12 cellular contexts compared by ENCODE assay signal in the genomic region with DNA sequence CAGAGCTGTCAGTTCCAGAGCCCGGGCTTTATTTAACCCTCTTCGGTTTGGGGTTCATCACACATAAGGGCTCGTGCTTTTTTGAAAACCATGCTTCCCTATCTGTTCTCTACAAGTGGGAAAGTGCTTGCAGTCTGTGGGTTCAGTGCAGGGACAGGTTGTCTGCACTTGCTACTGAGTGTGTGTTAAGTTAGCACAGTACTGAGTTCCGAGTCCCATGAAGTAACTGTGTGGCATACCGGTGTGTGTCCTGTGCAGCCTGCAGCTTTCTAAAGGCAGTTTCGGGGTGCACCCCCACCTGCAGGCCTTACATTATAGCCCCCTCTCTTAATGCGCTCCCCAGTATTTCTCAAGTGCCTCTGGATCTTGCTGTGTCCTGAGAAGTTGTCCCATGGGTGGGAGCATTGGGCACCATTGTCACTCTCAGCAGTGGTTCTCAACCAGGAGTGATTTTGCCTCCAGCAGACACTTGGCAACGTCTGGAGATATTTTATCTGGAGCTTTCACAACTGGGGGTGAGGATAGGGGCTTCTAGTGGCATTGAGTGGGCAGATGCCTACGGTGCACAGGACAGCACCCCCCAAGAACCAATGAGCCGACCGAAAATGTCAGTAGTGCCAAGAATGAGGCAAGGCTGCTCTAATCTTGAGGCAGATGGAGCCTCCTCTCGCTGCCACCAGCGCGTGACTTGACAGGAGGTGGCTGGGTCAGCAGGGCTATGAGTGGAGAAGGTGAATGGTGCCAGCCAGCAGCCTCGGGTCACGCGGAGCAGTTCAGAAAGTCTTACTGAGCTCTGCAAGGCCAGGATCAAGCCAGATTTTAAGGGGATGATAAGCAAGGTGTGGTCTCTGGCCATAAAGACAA.
DNase-seq lines count a peak whose midpoint lies in the region; ATAC-seq, FAIRE-seq and TF ChIP-seq lines count a peak whose summit lies in the region.
"Had no signal": no experiment of that assay in that cellular context is flagged by ENCODE, and none has a peak within 500 bp of the region (broad histone marks: within the 10 kb centered on the region; RNA-seq: fewer than 3 reads in every experiment).

No MANE protein-coding gene starts in this region.

- no peaks in the 10 kb centered on the region for H3K27me3 Mint-ChIP-seq in stimulated activated memory B cell treated with anti-CD40 and anti-IgM and Interleukin-4, amounts not matched to agents 10 μg/mL and 1 μg/mL and 100 μg/mL, for 72 hours

- no peak overlapping the region for H3K4me3 Mint-ChIP-seq in stimulated activated memory B cell treated with anti-CD40 and anti-IgM and Interleukin-4, amounts not matched to agents 10 μg/mL and 1 μg/mL and 100 μg/mL, for 72 hours

- H3K4me3 ChIP-seq in HEK293 (ENCODE audit: low read depth, low read length) = no peak overlapping the region
- H3K4me3 ChIP-seq in right atrium auricular region = no peak overlapping the region

- CTCF ChIA-PET in HEK293 (lab: Yijun Ruan, JAX) = no interaction called here

- H3K9me3 Mint-ChIP-seq in stimulated activated memory B cell treated with anti-CD40 and anti-IgM and Interleukin-4, amounts not matched to agents 10 μg/mL and 1 μg/mL and 100 μg/mL, for 72 hours = no peaks in the 10 kb centered on the region

- H3K27ac Mint-ChIP-seq in stimulated activated memory B cell treated with anti-CD40 and anti-IgM and Interleukin-4, amounts not matched to agents 10 μg/mL and 1 μg/mL and 100 μg/mL, for 72 hours = peak overlapping the region; percentile 97

- peaks cover 58% of the 10 kb centered on the region for H3K4me1 Mint-ChIP-seq in stimulated activated memory B cell treated with anti-CD40 and anti-IgM and Interleukin-4, amounts not matched to agents 10 μg/mL and 1 μg/mL and 100 μg/mL, for 72 hours

- H3K36me3 Mint-ChIP-seq in stimulated activated memory B cell treated with anti-CD40 and anti-IgM and Interleukin-4, amounts not matched to agents 10 μg/mL and 1 μg/mL and 100 μg/mL, for 72 hours = peaks cover 2% of the 10 kb centered on the region

- peak; percentile 1 for DNase-seq in activated naive CD4-positive, alpha-beta T cell treated with anti-CD3 and anti-CD28 coated beads, Interleukin-2, amount 50 U/mL, for 16 hours
- peak; percentile 68 for DNase-seq in right atrium auricular region (ENCODE audit: low spot score)
- DNase-seq in NCI-H1105 treated with DMSO at 0.1 percent for 48 hours (lab: John Stamatoyannopoulos, UW) = no peak
- no peak for DNase-seq in H54 (ENCODE audit: insufficient read length, low spot score)
- DNase-seq: GF-D8, NCI-H2081 treated with DMSO at 0.1 percent for 48 hours, SW 1271 had no signal

- no peak for TF ChIP-seq CTCF in HEK293 (tag by site-specific recombination; IDR thresholded peaks at IDR 0.05)
- TF ChIP-seq CTCF in right atrium auricular region (IDR thresholded peaks at IDR 0.05) = no peak

- POLR2A ChIA-PET in HEK293 (lab: Yijun Ruan, JAX) = no interaction called here

- H3K9me3 ChIP-seq in HEK293 (ENCODE audit: control insufficient read depth, insufficient read depth, low read depth, low read length) = no peaks in the 10 kb centered on the region
- no peaks in the 10 kb centered on the region for H3K9me3 ChIP-seq in right atrium auricular region

- ATAC-seq in stimulated activated memory B cell treated with anti-CD40 and anti-IgM and Interleukin-4, amounts not matched to agents 10 μg/mL and 1 μg/mL and 100 μg/mL, for 72 hours = no peak
- ATAC-seq in HG03469 (IDR thresholded peaks at IDR 0.05; ENCODE audit: unreplicated experiment) = no peak
- ATAC-seq in HG02759 (IDR thresholded peaks at IDR 0.05; ENCODE audit: unreplicated experiment) = no peak

- no peaks in the 10 kb centered on the region; a peak in 1 of 3 replicates for H3K36me3 ChIP-seq in HEK293 (ENCODE audit: control insufficient read depth in 2 of 2, insufficient read depth in 1 of 2, low read length in 2 of 2)
- no peaks in the 10 kb centered on the region for H3K36me3 ChIP-seq in right atrium auricular region

- H3K27ac ChIP-seq in HEK293 (ENCODE audit: extremely low read depth, low read depth, low read length) (no peak overlapping the region), right atrium auricular region (peak overlapping the region; percentile 81 to 90)
- H3K27ac ChIP-seq: C4-2B had no signal

- no peak for TF ChIP-seq POLR2A in H54 (IDR thresholded peaks at IDR 0.05; ENCODE audit: low read depth, low read length)

- FAIRE-seq in H54 (lab: Jason Lieb, UNC) = no peak

- H3K4me1 ChIP-seq in HEK293 (ENCODE audit: control insufficient read depth, insufficient read depth, low read length) (no peaks in the 10 kb centered on the region), right atrium auricular region (peaks cover 0 to 64% of the 10 kb centered on the region in 2 donors)

- no peaks in the 10 kb centered on the region for H3K27me3 ChIP-seq in right atrium auricular region

TF ChIP-seq in HEK293, 187 proteins besides CTCF, POLR2A, EP300 and RAD21:
- TF ChIP-seq, protein P1, sequence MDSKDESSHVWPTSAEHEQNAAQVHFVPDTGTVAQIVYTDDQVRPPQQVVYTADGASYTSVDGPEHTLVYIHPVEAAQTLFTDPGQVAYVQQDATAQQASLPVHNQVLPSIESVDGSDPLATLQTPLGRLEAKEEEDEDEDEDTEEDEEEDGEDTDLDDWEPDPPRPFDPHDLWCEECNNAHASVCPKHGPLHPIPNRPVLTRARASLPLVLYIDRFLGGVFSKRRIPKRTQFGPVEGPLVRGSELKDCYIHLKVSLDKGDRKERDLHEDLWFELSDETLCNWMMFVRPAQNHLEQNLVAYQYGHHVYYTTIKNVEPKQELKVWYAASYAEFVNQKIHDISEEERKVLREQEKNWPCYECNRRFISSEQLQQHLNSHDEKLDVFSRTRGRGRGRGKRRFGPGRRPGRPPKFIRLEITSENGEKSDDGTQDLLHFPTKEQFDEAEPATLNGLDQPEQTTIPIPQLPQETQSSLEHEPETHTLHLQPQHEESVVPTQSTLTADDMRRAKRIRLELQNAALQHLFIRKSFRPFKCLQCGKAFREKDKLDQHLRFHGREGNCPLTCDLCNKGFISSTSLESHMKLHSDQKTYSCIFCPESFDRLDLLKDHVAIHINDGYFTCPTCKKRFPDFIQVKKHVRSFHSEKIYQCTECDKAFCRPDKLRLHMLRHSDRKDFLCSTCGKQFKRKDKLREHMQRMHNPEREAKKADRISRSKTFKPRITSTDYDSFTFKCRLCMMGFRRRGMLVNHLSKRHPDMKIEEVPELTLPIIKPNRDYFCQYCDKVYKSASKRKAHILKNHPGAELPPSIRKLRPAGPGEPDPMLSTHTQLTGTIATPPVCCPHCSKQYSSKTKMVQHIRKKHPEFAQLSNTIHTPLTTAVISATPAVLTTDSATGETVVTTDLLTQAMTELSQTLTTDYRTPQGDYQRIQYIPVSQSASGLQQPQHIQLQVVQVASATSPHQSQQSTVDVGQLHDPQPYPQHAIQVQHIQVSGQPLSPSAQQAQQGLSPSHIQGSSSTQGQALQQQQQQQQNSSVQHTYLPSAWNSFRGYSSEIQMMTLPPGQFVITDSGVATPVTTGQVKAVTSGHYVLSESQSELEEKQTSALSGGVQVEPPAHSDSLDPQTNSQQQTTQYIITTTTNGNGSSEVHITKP (tag by site-specific recombination; IDR thresholded peaks at IDR 0.05) = peak; percentile 40; the same call in 1 of the 2 replicates
- TF ChIP-seq ZNF157 (tag by site-specific recombination; IDR thresholded peaks at IDR 0.05) (no peak), ZIC2 (tag by site-specific recombination; IDR thresholded peaks at IDR 0.05) (peak; percentile 41; the same call in 1 of the 2 replicates)
TF ChIP-seq in HEK293: peak in this region for 2.

Comparison
In these comparisons a context has a peak if more than half of its experiments do, and no peak if none do; other contexts are left out.
1. DNase-seq: peak in activated naive CD4-positive, alpha-beta T cell treated with anti-CD3 and anti-CD28 coated beads, Interleukin-2, amount 50 U/mL, for 16 hours (single experiment) and right atrium auricular region (single experiment); none in NCI-H1105 treated with DMSO at 0.1 percent for 48 hours (single experiment) and H54 (single experiment).